Comparison of ENCODE assay signal across 9 cellular contexts in the genomic region with DNA sequence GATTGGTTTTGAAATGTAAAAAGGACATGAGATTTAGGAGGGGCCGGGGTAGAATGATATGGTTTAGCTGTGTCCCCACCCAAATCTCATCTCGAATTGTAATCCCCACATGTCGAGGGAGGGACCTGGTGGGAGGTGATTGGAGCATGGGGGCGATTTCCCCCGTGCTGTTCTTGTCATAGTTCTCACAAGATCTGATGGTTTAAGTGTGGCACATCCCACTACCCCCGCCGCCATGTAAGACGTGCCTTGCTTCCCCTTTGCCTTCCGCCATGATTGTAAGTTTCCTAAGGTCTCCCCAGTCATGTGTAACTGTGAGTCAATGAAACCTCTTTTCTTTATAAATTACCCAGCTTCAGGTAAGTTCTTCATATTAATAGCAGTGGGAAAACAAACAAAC. TPM values are rescaled to one million over a fixed set of nuclear protein-coding genes. Genes with fewer than 3 reads are reported as not detected.
A peak's percentile ranks its signal among the peaks of the same experiment; 100 is the strongest.
DNase-seq lines count a peak whose midpoint lies in the region; ATAC-seq and TF ChIP-seq lines count a peak whose summit lies in the region.
"Not testable (repeated sequence)": the region's sequence is repeated elsewhere in the genome, so short reads cannot be mapped to it uniquely, and the experiment has no call there.
"Had no signal": no experiment of that assay in that cellular context is flagged by ENCODE, and none has a peak within 500 bp of the region (broad histone marks: within the 10 kb centered on the region; RNA-seq: fewer than 3 reads in every experiment).

No MANE protein-coding gene starts in this region.

- H3K4me1 ChIP-seq in CD4-positive, alpha-beta memory T cell (ENCODE audit: insufficient read depth, low read length), result peaks cover 37% of the 10 kb centered on the region
- not testable (repeated sequence) for H3K4me1 ChIP-seq in HEK293 (ENCODE audit: control insufficient read depth, insufficient read depth, low read length)

- peaks cover 29 to 59% (median 45%) of the 10 kb centered on the region in 4 donors for H3K4me1 Mint-ChIP-seq in CD4-positive, alpha-beta memory T cell
- peaks cover 29% of the 10 kb centered on the region for H3K4me1 Mint-ChIP-seq in activated CD4-positive, alpha-beta T cell treated with anti-CD3 and anti-CD28 coated beads, Interleukin-2, amount 10 ng/mL, durations not matched to agents 24 days and 14 days
- peaks cover 49% of the 10 kb centered on the region for H3K4me1 Mint-ChIP-seq in activated naive CD8-positive, alpha-beta T cell (ENCODE audit: low read depth)
- peaks cover 40% of the 10 kb centered on the region for H3K4me1 Mint-ChIP-seq in endothelial cell (ENCODE audit: unreplicated experiment)
- H3K4me1 Mint-ChIP-seq in naive B cell, result peaks cover 38 to 59% (median 54%) of the 10 kb centered on the region in 3 donors
- H3K4me1 Mint-ChIP-seq in nephron, result peaks cover 36% of the 10 kb centered on the region
- peaks cover 54% of the 10 kb centered on the region for H3K4me1 Mint-ChIP-seq in stimulated activated naive CD8-positive, alpha-beta T cell treated with anti-CD3 and anti-CD28 coated beads, Interleukin-15, amount 100 ng/mL, for 72 hours

- not testable (repeated sequence) for H3K27me3 Mint-ChIP-seq in CD4-positive, alpha-beta memory T cell; activated CD4-positive, alpha-beta T cell treated with anti-CD3 and anti-CD28 coated beads, Interleukin-2, amount 10 ng/mL, durations not matched to agents 24 days and 14 days; activated naive CD8-positive, alpha-beta T cell; naive B cell; stimulated activated naive CD8-positive, alpha-beta T cell treated with anti-CD3 and anti-CD28 coated beads, Interleukin-15, amount 100 ng/mL, for 72 hours
- H3K27me3 Mint-ChIP-seq in endothelial cell (ENCODE audit: unreplicated experiment) (peaks cover 15% of the 10 kb centered on the region), nephron (ENCODE audit: low read depth) (peaks cover 26% of the 10 kb centered on the region)

- not testable (repeated sequence) for H3K9me3 Mint-ChIP-seq in CD4-positive, alpha-beta memory T cell; activated CD4-positive, alpha-beta T cell treated with anti-CD3 and anti-CD28 coated beads, Interleukin-2, amount 10 ng/mL, durations not matched to agents 24 days and 14 days; activated naive CD8-positive, alpha-beta T cell (ENCODE audit: low read depth); endothelial cell (ENCODE audit: unreplicated experiment); naive B cell; nephron; stimulated activated naive CD8-positive, alpha-beta T cell treated with anti-CD3 and anti-CD28 coated beads, Interleukin-15, amount 100 ng/mL, for 72 hours

- H3K27ac Mint-ChIP-seq in CD4-positive, alpha-beta memory T cell, result peak overlapping the region; percentile 59 to 98 (median 75)
- H3K27ac Mint-ChIP-seq in activated CD4-positive, alpha-beta T cell treated with anti-CD3 and anti-CD28 coated beads, Interleukin-2, amount 10 ng/mL, durations not matched to agents 24 days and 14 days; activated naive CD8-positive, alpha-beta T cell; endothelial cell (ENCODE audit: unreplicated experiment); nephron: not testable (repeated sequence)
- peak overlapping the region in 3 of 6 donors; percentile 40 to 95 (median 88) for H3K27ac Mint-ChIP-seq in naive B cell
- H3K27ac Mint-ChIP-seq in stimulated activated naive CD8-positive, alpha-beta T cell treated with anti-CD3 and anti-CD28 coated beads, Interleukin-15, amount 100 ng/mL, for 72 hours, result peak overlapping the region; percentile 49 to 66

- H3K36me3 ChIP-seq in CD4-positive, alpha-beta memory T cell (ENCODE audit: insufficient read depth, low read length); HEK293 (ENCODE audit: control insufficient read depth in 2 of 2, insufficient read depth in 1 of 2, low read length in 2 of 2): not testable (repeated sequence)

- peak overlapping the region in 6 of 8 donors; percentile 2 to 78 (median 66) for H3K4me3 Mint-ChIP-seq in CD4-positive, alpha-beta memory T cell
- peak overlapping the region; percentile 15 for H3K4me3 Mint-ChIP-seq in activated CD4-positive, alpha-beta T cell treated with anti-CD3 and anti-CD28 coated beads, Interleukin-2, amount 10 ng/mL, durations not matched to agents 24 days and 14 days
- peak overlapping the region; percentile 64 for H3K4me3 Mint-ChIP-seq in activated naive CD8-positive, alpha-beta T cell
- H3K4me3 Mint-ChIP-seq in endothelial cell (ENCODE audit: unreplicated experiment), result peak overlapping the region; percentile 49
- peak overlapping the region in 5 of 8 donors; percentile 33 to 100 (median 61) for H3K4me3 Mint-ChIP-seq in naive B cell
- H3K4me3 Mint-ChIP-seq in nephron, result peak overlapping the region; percentile 95 to 100 (median 97)
- H3K4me3 Mint-ChIP-seq in stimulated activated naive CD8-positive, alpha-beta T cell treated with anti-CD3 and anti-CD28 coated beads, Interleukin-15, amount 100 ng/mL, for 72 hours, result not testable (repeated sequence)

- not testable (repeated sequence) for H3K27ac ChIP-seq in CD4-positive, alpha-beta memory T cell (ENCODE audit: low read depth, low read length); HEK293 (ENCODE audit: extremely low read depth, low read depth, low read length)

- H3K4me3 ChIP-seq in CD4-positive, alpha-beta memory T cell (ENCODE audit: low read length in 2 of 2); HEK293 (ENCODE audit: low read depth, low read length): not testable (repeated sequence)

- intact Hi-C loops in CD4-positive, alpha-beta memory T cell (cut with micrococcal nuclease), result not testable (repeated sequence)
- intact Hi-C loops in activated CD4-positive, alpha-beta T cell treated with anti-CD3 and anti-CD28 coated beads, Interleukin-2, amount 10 ng/mL, durations not matched to agents 24 days and 14 days (cut with micrococcal nuclease), result loop anchor here (5.0 to 10.0 kb wide), 3 partner anchors 103 to 1207 kb away; a partner anchor contains a TSS

- CTCF ChIA-PET in CD4-positive, alpha-beta memory T cell (lab: Charles Lee; ENCODE audit: partially characterized antibody), result interaction anchor here (0.7 to 6.1 kb wide), 8 partner anchors 24 to 169 kb away, joined by 3 to 60 read pairs (median 4); no protein-coding TSS in a partner anchor
- CTCF ChIA-PET in HEK293 (lab: Yijun Ruan, JAX), result interaction anchor here (0.8 to 5.5 kb wide), 11 partner anchors 14 to 169 kb away, joined by 3 to 120 read pairs (median 6); no protein-coding TSS in a partner anchor

- TF ChIP-seq CTCF in HEK293 (tag by site-specific recombination; IDR thresholded peaks at IDR 0.05); endothelial cell (IDR thresholded peaks at IDR 0.05; ENCODE audit: unreplicated experiment); nephron (IDR thresholded peaks at IDR 0.05; ENCODE audit: unreplicated experiment in 3 of 3): not testable (repeated sequence)

- not testable (repeated sequence) for ATAC-seq in naive B cell (ENCODE audit: low read depth in 2 of 2); stimulated activated naive CD8-positive, alpha-beta T cell treated with anti-CD3 and anti-CD28 coated beads, Interleukin-15, amount 100 ng/mL, for 72 hours

- not testable (repeated sequence) for H3K27me3 ChIP-seq in CD4-positive, alpha-beta memory T cell (ENCODE audit: insufficient read depth, low read length)

- H3K36me3 Mint-ChIP-seq in CD4-positive, alpha-beta memory T cell, result peaks cover 3 to 11% of the 10 kb centered on the region in 2 donors
- H3K36me3 Mint-ChIP-seq in activated CD4-positive, alpha-beta T cell treated with anti-CD3 and anti-CD28 coated beads, Interleukin-2, amount 10 ng/mL, durations not matched to agents 24 days and 14 days (ENCODE audit: low read depth); activated naive CD8-positive, alpha-beta T cell; endothelial cell (ENCODE audit: low read depth, unreplicated experiment); naive B cell; nephron (ENCODE audit: low read depth): not testable (repeated sequence)

- not testable (repeated sequence) for DNase-seq in CD4-positive, alpha-beta memory T cell; activated CD4-positive, alpha-beta T cell treated with anti-CD3 and anti-CD28 coated beads, Interleukin-2, amount 10 ng/mL, durations not matched to agents 24 days and 14 days; endothelial cell (ENCODE audit: low spot score); naive B cell; stimulated activated naive CD8-positive, alpha-beta T cell treated with anti-CD3 and anti-CD28 coated beads, Interleukin-15, amount 100 ng/mL, for 72 hours

- POLR2A ChIA-PET in CD4-positive, alpha-beta memory T cell (lab: Charles Lee; ENCODE audit: partially characterized antibody), result interaction anchor here (2.2 to 3.7 kb wide), 2 partner anchors 92 to 169 kb away, joined by 5 to 13 read pairs; no protein-coding TSS in a partner anchor
- POLR2A ChIA-PET in HEK293 (lab: Yijun Ruan, JAX), result not testable (repeated sequence)

- not testable (repeated sequence) for H3K9me3 ChIP-seq in CD4-positive, alpha-beta memory T cell (ENCODE audit: control insufficient read depth in 1 of 2, low read length in 2 of 2); HEK293 (ENCODE audit: control insufficient read depth, insufficient read depth, low read depth, low read length)

RNA-seq across cellular contexts. Expression of a gene that starts 2.7 kb away (rescaled TPM):
- total RNA-seq in CD4-positive, alpha-beta memory T cell, result 10 to 100 TPM; 57.9 to 59.5 TPM
- polyA plus RNA-seq in CD4-positive, alpha-beta memory T cell, result 10 to 100 TPM; 41.4 to 46.4 TPM
- total RNA-seq in activated CD4-positive, alpha-beta T cell treated with anti-CD3 and anti-CD28 coated beads, Interleukin-2, amount 10 ng/mL, durations not matched to agents 24 days and 14 days, result 8.6 and 9.7 TPM in 2 replicates
- 35.2 TPM for total RNA-seq in endothelial cell (ENCODE audit: unreplicated experiment)
- polyA plus RNA-seq in naive B cell (ENCODE audit: low read depth in 6 of 6), result 10 to 100 TPM; 23.7 to 38.7 (median 35.7) TPM

RNA-seq across cellular contexts. Expression of a gene that starts 10.8 kb away (rescaled TPM):
- 100 to 1,000 TPM; 167 to 168 TPM for total RNA-seq in CD4-positive, alpha-beta memory T cell
- polyA plus RNA-seq in CD4-positive, alpha-beta memory T cell, result 1 to 10 TPM; 2.4 to 7.1 TPM
- total RNA-seq in activated CD4-positive, alpha-beta T cell treated with anti-CD3 and anti-CD28 coated beads, Interleukin-2, amount 10 ng/mL, durations not matched to agents 24 days and 14 days, result 1.7 and 2.1 TPM in 2 replicates
- 198 TPM for total RNA-seq in endothelial cell (ENCODE audit: unreplicated experiment)
- 1 to 10 TPM in 5 of 6 donors, not detected in 1; 3.1 to 8.8 (median 4.3) TPM for polyA plus RNA-seq in naive B cell (ENCODE audit: low read depth in 6 of 6)

RNA-seq across cellular contexts. Expression of a gene that starts 27.8 kb away (rescaled TPM):
- 10 to 100 TPM; 39.0 to 40.7 TPM for total RNA-seq in CD4-positive, alpha-beta memory T cell
- polyA plus RNA-seq in CD4-positive, alpha-beta memory T cell, result 10 to 100 TPM; 24.4 to 30.1 TPM
- total RNA-seq in activated CD4-positive, alpha-beta T cell treated with anti-CD3 and anti-CD28 coated beads, Interleukin-2, amount 10 ng/mL, durations not matched to agents 24 days and 14 days, result 41.3 and 44.7 TPM in 2 replicates
- total RNA-seq in endothelial cell (ENCODE audit: unreplicated experiment), result 19.0 TPM
- polyA plus RNA-seq in naive B cell (ENCODE audit: low read depth in 6 of 6), result 10 to 100 TPM; 23.4 to 58.3 (median 27.7) TPM

RNA-seq across cellular contexts. Expression of a gene that starts 30.2 kb away (rescaled TPM):
- total RNA-seq in CD4-positive, alpha-beta memory T cell, result under 1 TPM in 1 of 2 experiments, not detected in 1; 0.17 TPM
- polyA plus RNA-seq in CD4-positive, alpha-beta memory T cell, result under 1 TPM in 1 of 2 donors, not detected in 1; 0.15 TPM
- 1.3 and 1.4 TPM in 2 replicates for total RNA-seq in activated CD4-positive, alpha-beta T cell treated with anti-CD3 and anti-CD28 coated beads, Interleukin-2, amount 10 ng/mL, durations not matched to agents 24 days and 14 days
- not detected for total RNA-seq in endothelial cell (ENCODE audit: unreplicated experiment)
- not detected for polyA plus RNA-seq in naive B cell (ENCODE audit: low read depth in 6 of 6)
- total RNA-seq: GM23248 had no signal
- polyA plus RNA-seq: GM23248 had no signal

Comparison
In these comparisons a context has a peak if more than half of its experiments do, and no peak if none do; other contexts are left out.
1. RNA of a gene that starts 10.8 kb away (total RNA-seq): 198 TPM in endothelial cell (single experiment) and 167 to 168 TPM in CD4-positive, alpha-beta memory T cell; 1.7 to 2.1 TPM in activated CD4-positive, alpha-beta T cell treated with anti-CD3 and anti-CD28 coated beads, Interleukin-2, amount 10 ng/mL, durations not matched to agents 24 days and 14 days; every median in the first group is over 10 times any median in the second.